In the genomic region with DNA sequence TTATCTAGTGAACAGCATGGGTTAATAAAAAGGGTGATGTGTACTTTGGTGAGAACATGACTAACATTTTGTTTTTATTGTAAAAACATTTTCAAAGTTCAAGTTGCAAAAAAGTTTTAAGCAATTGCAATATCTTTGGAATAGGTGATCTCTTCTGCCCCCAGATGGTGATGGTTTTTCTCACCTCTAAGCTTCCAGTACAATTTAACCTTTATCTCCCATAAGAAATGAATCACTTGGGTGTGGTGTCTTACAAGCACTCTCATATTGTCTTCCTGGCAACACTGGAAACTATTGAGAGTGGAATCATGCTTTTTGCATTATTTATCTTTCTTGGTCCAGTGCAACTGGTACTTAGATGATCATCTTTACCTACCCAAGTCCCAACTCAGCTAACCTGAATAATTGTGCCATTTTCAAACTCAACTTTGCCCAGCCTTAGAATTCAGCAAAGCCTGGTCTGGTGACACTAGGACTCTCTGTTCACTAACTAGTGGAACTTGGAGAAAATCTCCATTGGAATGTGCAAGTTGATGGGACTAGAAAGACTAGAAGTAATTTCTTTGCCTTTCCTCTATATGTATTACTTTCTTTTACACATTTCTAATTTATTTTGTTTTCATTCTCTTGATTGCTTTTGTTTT, we compare ENCODE assay signal across 10 cellular contexts.
DNase-seq lines count a peak whose midpoint lies in the region; ATAC-seq, FAIRE-seq and TF ChIP-seq lines count a peak whose summit lies in the region.
"Had no signal": no experiment of that assay in that cellular context is flagged by ENCODE, and none has a peak within 500 bp of the region (broad histone marks: within the 10 kb centered on the region; RNA-seq: fewer than 3 reads in every experiment).

No MANE protein-coding gene starts in this region.

- CTCF ChIA-PET in Calu3 (lab: Charles Lee): interaction anchor here (0.6 kb wide), 1 partner anchor 144 kb away, joined by 3 read pairs; no protein-coding TSS in a partner anchor
- CTCF ChIA-PET in activated CD4-positive, alpha-beta T cell treated with anti-CD3 and anti-CD28 coated beads, Interleukin-2, amount 10 ng/mL, durations not matched to agents 7 days and 5 days (lab: Charles Lee): no interaction called here

- POLR2A ChIA-PET in activated CD4-positive, alpha-beta T cell treated with anti-CD3 and anti-CD28 coated beads, Interleukin-2, amount 10 ng/mL, durations not matched to agents 7 days and 5 days (lab: Charles Lee): no interaction called here

- no peaks in the 10 kb centered on the region for H3K27me3 Mint-ChIP-seq in Calu3 (ENCODE audit: unreplicated experiment)
- no peaks in the 10 kb centered on the region for H3K27me3 Mint-ChIP-seq in astrocyte (ENCODE audit: low read depth, unreplicated experiment)
- H3K27me3 Mint-ChIP-seq in activated CD4-positive, alpha-beta T cell treated with anti-CD3 and anti-CD28 coated beads, Interleukin-2, amount 10 ng/mL, durations not matched to agents 7 days and 5 days: no peaks in the 10 kb centered on the region

- no peaks in the 10 kb centered on the region for H3K36me3 Mint-ChIP-seq in Calu3 (ENCODE audit: insufficient read depth, unreplicated experiment)
- H3K36me3 Mint-ChIP-seq in astrocyte (ENCODE audit: low read depth, unreplicated experiment): no peaks in the 10 kb centered on the region
- no peaks in the 10 kb centered on the region for H3K36me3 Mint-ChIP-seq in activated CD4-positive, alpha-beta T cell treated with anti-CD3 and anti-CD28 coated beads, Interleukin-2, amount 10 ng/mL, durations not matched to agents 7 days and 5 days (ENCODE audit: low read depth)

- ATAC-seq in left lung (peak; percentile 57), HG03095 (IDR thresholded peaks at IDR 0.05; ENCODE audit: unreplicated experiment) (no peak)

- no peak for FAIRE-seq in astrocyte (lab: Jason Lieb, UNC)

- H3K9me3 ChIP-seq in astrocyte (ENCODE audit: insufficient read depth, low read depth, low read length): no peaks in the 10 kb centered on the region
- H3K9me3 ChIP-seq in left lung: no peaks in the 10 kb centered on the region
- H3K9me3 ChIP-seq: upper lobe of left lung had no signal

- BruUV-seq in Calu3 (replicated peaks; lab: Mats Ljungman, UMichigan): no TSS peak

- H3K4me1 ChIP-seq in astrocyte (ENCODE audit: insufficient read depth, low read length) (no peaks in the 10 kb centered on the region), left lung (peaks cover 0 to 4% of the 10 kb centered on the region in 2 donors)
- H3K4me1 ChIP-seq: upper lobe of left lung had no signal

- no peak for TF ChIP-seq CTCF in Calu3 (IDR thresholded peaks at IDR 0.05; ENCODE audit: unreplicated experiment)
- TF ChIP-seq CTCF in astrocyte (IDR thresholded peaks at IDR 0.05; ENCODE audit: insufficient read depth, low read depth, low read length): no peak
- TF ChIP-seq CTCF in left lung (IDR thresholded peaks at IDR 0.05): no peak

- H3K4me3 ChIP-seq in astrocyte (ENCODE audit: insufficient read depth, low read depth, low read length) (no peak overlapping the region), left lung (no peak overlapping the region)
- H3K4me3 ChIP-seq: upper lobe of left lung had no signal

- H3K27ac Mint-ChIP-seq in Calu3 (ENCODE audit: unreplicated experiment) (peak overlapping the region; percentile 61), astrocyte (ENCODE audit: unreplicated experiment) (no peak overlapping the region)
- H3K27ac Mint-ChIP-seq in activated CD4-positive, alpha-beta T cell treated with anti-CD3 and anti-CD28 coated beads, Interleukin-2, amount 10 ng/mL, durations not matched to agents 7 days and 5 days: no peak overlapping the region

- no peaks in the 10 kb centered on the region for H4K20me1 ChIP-seq in astrocyte (ENCODE audit: insufficient read depth, low read length)

- H3K27ac ChIP-seq in astrocyte (ENCODE audit: low read depth, low read length) (no peak overlapping the region), left lung (no peak overlapping the region)
- H3K27ac ChIP-seq: upper lobe of left lung had no signal

- no peaks in the 10 kb centered on the region for H3K27me3 ChIP-seq in astrocyte (ENCODE audit: insufficient read depth, low read length)
- no peaks in the 10 kb centered on the region for H3K27me3 ChIP-seq in left lung
- H3K27me3 ChIP-seq: upper lobe of left lung had no signal

- H3K36me3 ChIP-seq in astrocyte (ENCODE audit: insufficient read depth, low read length): no peaks in the 10 kb centered on the region
- no peaks in the 10 kb centered on the region for H3K36me3 ChIP-seq in left lung
- H3K36me3 ChIP-seq: upper lobe of left lung had no signal

- no peak overlapping the region for H3K9ac ChIP-seq in astrocyte (ENCODE audit: low read length)

- H3K4me1 Mint-ChIP-seq in Calu3 (ENCODE audit: low read depth, unreplicated experiment) (peaks cover 24% of the 10 kb centered on the region), astrocyte (ENCODE audit: low read depth, unreplicated experiment) (no peaks in the 10 kb centered on the region)
- no peaks in the 10 kb centered on the region for H3K4me1 Mint-ChIP-seq in activated CD4-positive, alpha-beta T cell treated with anti-CD3 and anti-CD28 coated beads, Interleukin-2, amount 10 ng/mL, durations not matched to agents 7 days and 5 days

- intact Hi-C loops in Calu3 (cut with micrococcal nuclease; ENCODE audit: unreplicated experiment): no loop called here
- intact Hi-C loops in left lung (cut with DNase I): no loop called here

- in situ Hi-C loops in KBM-7 (cut with MboI; ENCODE audit: low pct_unique_long_range_greater_than_20kb, low sequenced_read_pairs): no loop called here
- in situ Hi-C loops in G401 (cut with HindIII; ENCODE audit: low sequenced_read_pairs): no loop called here

- H3K9me3 Mint-ChIP-seq in Calu3 (ENCODE audit: low read depth, unreplicated experiment) (no peaks in the 10 kb centered on the region), astrocyte (ENCODE audit: unreplicated experiment) (no peaks in the 10 kb centered on the region)
- H3K9me3 Mint-ChIP-seq in activated CD4-positive, alpha-beta T cell treated with anti-CD3 and anti-CD28 coated beads, Interleukin-2, amount 10 ng/mL, durations not matched to agents 7 days and 5 days: no peaks in the 10 kb centered on the region

- H3K4me2 ChIP-seq in astrocyte (ENCODE audit: low read length): no peak overlapping the region

- no peaks in the 10 kb centered on the region for H3K79me2 ChIP-seq in astrocyte (ENCODE audit: insufficient read depth, low read length)

- DNase-seq in Calu3 (peak; percentile 26), KBM-7 (peak; percentile 6), astrocyte (ENCODE audit: low read depth) (peak; percentile 69), left lung (no peak), G401 (ENCODE audit: low spot score) (no peak), NCI-H82 (lab: John Stamatoyannopoulos, UW) (no peak)
- DNase-seq in activated CD4-positive, alpha-beta T cell treated with anti-CD3 and anti-CD28 coated beads, Interleukin-2, amount 10 ng/mL, durations not matched to agents 7 days and 5 days: no peak
- DNase-seq: right cardiac atrium, upper lobe of left lung had no signal

- H3K4me3 Mint-ChIP-seq in Calu3 (ENCODE audit: low read depth, unreplicated experiment) (no peak overlapping the region), astrocyte (ENCODE audit: unreplicated experiment) (no peak overlapping the region)
- no peak overlapping the region for H3K4me3 Mint-ChIP-seq in activated CD4-positive, alpha-beta T cell treated with anti-CD3 and anti-CD28 coated beads, Interleukin-2, amount 10 ng/mL, durations not matched to agents 7 days and 5 days

- no peak overlapping the region for H2AFZ ChIP-seq in astrocyte (ENCODE audit: low read depth, low read length)

Comparison
In these comparisons a context has a peak if more than half of its experiments do, and no peak if none do; other contexts are left out.
1. DNase-seq: peak in Calu3 (single experiment), KBM-7 (single experiment) and astrocyte (single experiment); none in left lung (0 of 2), G401 (single experiment), activated CD4-positive, alpha-beta T cell treated with anti-CD3 and anti-CD28 coated beads, Interleukin-2, amount 10 ng/mL, durations not matched to agents 7 days and 5 days (single experiment) and NCI-H82 (single experiment).